ENCODE assay signal across 27 cellular contexts in genomic region chr1:172779501-172779900, GRCh38.
DNase-seq lines count a peak whose midpoint lies in the region; ATAC-seq and TF ChIP-seq lines count a peak whose summit lies in the region.
"Had no signal": no experiment of that assay in that cellular context is flagged by ENCODE, and none has a peak within 500 bp of the region (broad histone marks: within the 10 kb centered on the region; RNA-seq: fewer than 3 reads in every experiment).

No MANE protein-coding gene starts in this region.

- H3K4me3 ChIP-seq in foreskin fibroblast (ENCODE audit: low read depth in 1 of 2, low read length in 2 of 2) = no peak overlapping the region
- H3K4me3 ChIP-seq in upper lobe of right lung = no peak overlapping the region
- H3K4me3 ChIP-seq: MG63, prostate gland, tibial nerve had no signal

- no peaks in the 10 kb centered on the region for H3K9me3 ChIP-seq in T-helper 17 cell (ENCODE audit: control insufficient read depth, low read length, poor library complexity, severe bottlenecking)
- no peaks in the 10 kb centered on the region for H3K9me3 ChIP-seq in upper lobe of right lung
- H3K9me3 ChIP-seq: BE2C, prostate gland had no signal

- no peaks in the 10 kb centered on the region for H3K27me3 ChIP-seq in upper lobe of right lung
- H3K27me3 ChIP-seq: BE2C, foreskin keratinocyte, MG63, tibial nerve had no signal

- H3K27ac Mint-ChIP-seq in activated CD4-positive, alpha-beta T cell treated with anti-CD3 and anti-CD28 coated beads, Interleukin-2, amount 10 ng/mL, durations not matched to agents 24 days and 14 days = no peak overlapping the region
- no peak overlapping the region for H3K27ac Mint-ChIP-seq in activated CD4-positive, alpha-beta T cell treated with anti-CD3 and anti-CD28 coated beads, Interleukin-2, amount 10 ng/mL, durations not matched to agents 7 days and 5 days
- H3K27ac Mint-ChIP-seq in T-helper 17 cell = peak overlapping the region; percentile 2
- H3K27ac Mint-ChIP-seq: WTC11 had no signal

- CTCF ChIA-PET in activated CD4-positive, alpha-beta T cell treated with anti-CD3 and anti-CD28 coated beads, Interleukin-2, amount 10 ng/mL, durations not matched to agents 7 days and 5 days (lab: Charles Lee) = interaction anchor here (0.8 to 1.9 kb wide), 5 partner anchors 13 to 423 kb away, joined by 3 to 4 read pairs (median 4); no protein-coding TSS in a partner anchor

- no peaks in the 10 kb centered on the region for H3K4me1 ChIP-seq in upper lobe of right lung
- H3K4me1 ChIP-seq: Caco-2, foreskin keratinocyte, prostate gland, tibial nerve had no signal

- ATAC-seq in T-helper 17 cell (no peak), upper lobe of right lung (no peak)
- ATAC-seq: WTC11 had no signal

- peak overlapping the region; percentile 25 for H3K27ac ChIP-seq in upper lobe of right lung
- H3K27ac ChIP-seq: foreskin keratinocyte, prostate gland, tibial nerve had no signal

- intact Hi-C loops in activated CD4-positive, alpha-beta T cell treated with anti-CD3 and anti-CD28 coated beads, Interleukin-2, amount 10 ng/mL, durations not matched to agents 24 days and 14 days (cut with micrococcal nuclease) = loop anchor here (5.0 kb wide), 1 partner anchor 38 kb away; no protein-coding TSS in a partner anchor
- intact Hi-C loops in upper lobe of right lung (cut with DNase I) = no loop called here

- peaks cover 6% of the 10 kb centered on the region for H3K4me1 Mint-ChIP-seq in activated CD4-positive, alpha-beta T cell treated with anti-CD3 and anti-CD28 coated beads, Interleukin-2, amount 10 ng/mL, durations not matched to agents 24 days and 14 days
- H3K4me1 Mint-ChIP-seq in activated CD4-positive, alpha-beta T cell treated with anti-CD3 and anti-CD28 coated beads, Interleukin-2, amount 10 ng/mL, durations not matched to agents 7 days and 5 days = peaks cover 12% of the 10 kb centered on the region
- peaks cover 18% of the 10 kb centered on the region for H3K4me1 Mint-ChIP-seq in T-helper 17 cell

- H3K36me3 Mint-ChIP-seq in activated CD4-positive, alpha-beta T cell treated with anti-CD3 and anti-CD28 coated beads, Interleukin-2, amount 10 ng/mL, durations not matched to agents 24 days and 14 days (ENCODE audit: low read depth) = peaks cover 1% of the 10 kb centered on the region
- H3K36me3 Mint-ChIP-seq in activated CD4-positive, alpha-beta T cell treated with anti-CD3 and anti-CD28 coated beads, Interleukin-2, amount 10 ng/mL, durations not matched to agents 7 days and 5 days (ENCODE audit: low read depth) = no peaks in the 10 kb centered on the region
- H3K36me3 Mint-ChIP-seq in T-helper 17 cell (ENCODE audit: low read depth) = peaks cover 2% of the 10 kb centered on the region
- H3K36me3 Mint-ChIP-seq: WTC11 had no signal

- TF ChIP-seq CTCF in foreskin fibroblast (IDR thresholded peaks at IDR 0.05; ENCODE audit: low read depth, low read length) (no peak), upper lobe of right lung (IDR thresholded peaks at IDR 0.05) (no peak)

- no peaks in the 10 kb centered on the region for H3K36me3 ChIP-seq in upper lobe of right lung
- H3K36me3 ChIP-seq: BE2C, MG63, prostate gland, tibial nerve had no signal

- H3K27me3 Mint-ChIP-seq in activated CD4-positive, alpha-beta T cell treated with anti-CD3 and anti-CD28 coated beads, Interleukin-2, amount 10 ng/mL, durations not matched to agents 24 days and 14 days = peaks cover 24% of the 10 kb centered on the region
- H3K27me3 Mint-ChIP-seq in activated CD4-positive, alpha-beta T cell treated with anti-CD3 and anti-CD28 coated beads, Interleukin-2, amount 10 ng/mL, durations not matched to agents 7 days and 5 days = peaks cover 16% of the 10 kb centered on the region
- no peaks in the 10 kb centered on the region for H3K27me3 Mint-ChIP-seq in T-helper 17 cell

- POLR2A ChIA-PET in activated CD4-positive, alpha-beta T cell treated with anti-CD3 and anti-CD28 coated beads, Interleukin-2, amount 10 ng/mL, durations not matched to agents 7 days and 5 days (lab: Charles Lee) = no interaction called here

- peak; percentile 28 for DNase-seq in activated CD4-positive, alpha-beta T cell treated with anti-CD3 and anti-CD28 coated beads, Interleukin-2, amount 10 ng/mL, durations not matched to agents 24 days and 14 days
- no peak for DNase-seq in activated CD4-positive, alpha-beta T cell treated with anti-CD3 and anti-CD28 coated beads, Interleukin-2, amount 10 ng/mL, durations not matched to agents 7 days and 5 days
- DNase-seq in T-helper 17 cell (no peak), foreskin fibroblast (peak; percentile 63 to 67), upper lobe of right lung (no peak), hypothalamus (lab: John Stamatoyannopoulos, UW) (no peak), nucleus accumbens (lab: John Stamatoyannopoulos, UW) (no peak)
- DNase-seq in activated naive CD4-positive, alpha-beta T cell (lab: John Stamatoyannopoulos, UW) = no peak
- DNase-seq: 8988T; activated CD4-positive, alpha-beta T cell treated with anti-CD3 and anti-CD28 coated beads, Interleukin-2, amount 50 U/mL, for 48 hours; activated effector memory CD4-positive, alpha-beta T cell treated with anti-CD3 and anti-CD28 coated beads, Interleukin-2, amount 50 U/mL, for 16 hours; amniotic stem cell; BE2C; Caco-2; cortex of kidney; DND-41; foreskin keratinocyte; hippocampal formation; MG63; NCI-H1436 treated with DMSO at 0.1 percent for 48 hours; NCI-H510A treated with DMSO at 0.1 percent for 48 hours; stimulated activated CD4-positive, alpha-beta T cell treated with anti-CD3 and anti-CD28 coated beads, Interleukin-1b, Interleukin-23, amount 100 ng/mL, for 48 hours; stimulated activated naive CD4-positive, alpha-beta T cell treated with Interleukin-2 at 50 U/mL for 16 hours; T-helper 9 cell had no signal

- no peak overlapping the region for H3K4me3 Mint-ChIP-seq in activated CD4-positive, alpha-beta T cell treated with anti-CD3 and anti-CD28 coated beads, Interleukin-2, amount 10 ng/mL, durations not matched to agents 24 days and 14 days
- H3K4me3 Mint-ChIP-seq in activated CD4-positive, alpha-beta T cell treated with anti-CD3 and anti-CD28 coated beads, Interleukin-2, amount 10 ng/mL, durations not matched to agents 7 days and 5 days = no peak overlapping the region
- H3K4me3 Mint-ChIP-seq in T-helper 17 cell = peak overlapping the region; percentile 59
- H3K4me3 Mint-ChIP-seq: WTC11 had no signal

- peaks cover 7% of the 10 kb centered on the region for H3K9me3 Mint-ChIP-seq in activated CD4-positive, alpha-beta T cell treated with anti-CD3 and anti-CD28 coated beads, Interleukin-2, amount 10 ng/mL, durations not matched to agents 24 days and 14 days
- H3K9me3 Mint-ChIP-seq in activated CD4-positive, alpha-beta T cell treated with anti-CD3 and anti-CD28 coated beads, Interleukin-2, amount 10 ng/mL, durations not matched to agents 7 days and 5 days = peaks cover 7% of the 10 kb centered on the region

Comparison
In these comparisons a context has a peak if more than half of its experiments do, and no peak if none do; other contexts are left out.
1. DNase-seq: peak in activated CD4-positive, alpha-beta T cell treated with anti-CD3 and anti-CD28 coated beads, Interleukin-2, amount 10 ng/mL, durations not matched to agents 24 days and 14 days (single experiment) and foreskin fibroblast (2 of 2); none in activated CD4-positive, alpha-beta T cell treated with anti-CD3 and anti-CD28 coated beads, Interleukin-2, amount 10 ng/mL, durations not matched to agents 7 days and 5 days (single experiment), T-helper 17 cell (0 of 3), upper lobe of right lung (single experiment), hypothalamus (0 of 51), activated naive CD4-positive, alpha-beta T cell (0 of 4) and nucleus accumbens (0 of 56).